In the genomic region with DNA sequence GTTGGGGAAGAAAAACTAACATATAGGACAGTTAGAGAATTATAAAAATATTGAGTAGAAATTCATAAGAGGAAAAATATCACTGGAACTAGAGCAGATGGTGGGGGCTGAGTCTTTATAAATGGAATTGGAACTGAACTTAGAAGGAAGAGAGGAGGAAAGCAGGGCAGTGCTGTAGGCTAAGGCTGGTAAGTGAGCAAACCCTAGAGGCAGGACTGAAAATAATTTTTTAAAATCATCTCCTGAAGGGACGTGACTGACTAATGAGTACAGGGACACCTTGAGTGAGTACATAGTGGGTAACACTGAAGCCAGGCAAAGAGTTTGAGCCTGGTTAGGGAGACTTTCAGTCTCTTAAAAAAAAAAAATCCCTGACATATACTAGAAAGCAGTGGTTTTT, we compare ENCODE assay signal across 9 cellular contexts.
DNase-seq lines count a peak whose midpoint lies in the region; ATAC-seq and TF ChIP-seq lines count a peak whose summit lies in the region.
"Had no signal": no experiment of that assay in that cellular context is flagged by ENCODE, and none has a peak within 500 bp of the region (broad histone marks: within the 10 kb centered on the region; RNA-seq: fewer than 3 reads in every experiment).

No MANE protein-coding gene starts in this region.

- H3K4me1 Mint-ChIP-seq in stimulated activated naive CD8-positive, alpha-beta T cell treated with anti-CD3 and anti-CD28 coated beads, Interleukin-15, amount 100 ng/mL, for 72 hours, result no peaks in the 10 kb centered on the region
- peaks cover 3% of the 10 kb centered on the region for H3K4me1 Mint-ChIP-seq in endodermal cell
- H3K4me1 Mint-ChIP-seq in CD8-positive, alpha-beta memory T cell, result peaks cover 10 to 21% (median 10%) of the 10 kb centered on the region in 3 donors
- H3K4me1 Mint-ChIP-seq in activated T-helper 1 cell treated with anti-CD3 and anti-CD28 coated beads, Interleukin-12 subunit alpha, Interleukin-12 subunit beta, Interleukin-2, Interleukin-4 antibody, amounts not matched to agents 30 ng/mL and 10 ng/mL and 1 ng/mL, durations not matched to agents 14 hours and 24 hours and 36 hours (ENCODE audit: low read depth), result no peaks in the 10 kb centered on the region
- H3K4me1 Mint-ChIP-seq in activated T-cell treated with anti-CD3 and anti-CD28 coated beads, Interleukin-2, amount 50 U/mL, for 4 hours (ENCODE audit: low read depth), result peaks cover 8% of the 10 kb centered on the region

- H3K4me3 ChIP-seq in LNCaP clone FGC (ENCODE audit: low read depth, low read length), result no peak overlapping the region
- no peak overlapping the region for H3K4me3 ChIP-seq in endodermal cell (ENCODE audit: low read length)
- no peak overlapping the region for H3K4me3 ChIP-seq in CD8-positive, alpha-beta memory T cell (ENCODE audit: low read length)

- no peak overlapping the region for H3K27ac Mint-ChIP-seq in stimulated activated naive CD8-positive, alpha-beta T cell treated with anti-CD3 and anti-CD28 coated beads, Interleukin-15, amount 100 ng/mL, for 72 hours
- H3K27ac Mint-ChIP-seq in endodermal cell, result no peak overlapping the region
- H3K27ac Mint-ChIP-seq in CD8-positive, alpha-beta memory T cell, result peak overlapping the region in 2 of 8 donors; percentile 11 to 32
- no peak overlapping the region for H3K27ac Mint-ChIP-seq in activated T-helper 1 cell treated with anti-CD3 and anti-CD28 coated beads, Interleukin-12 subunit alpha, Interleukin-12 subunit beta, Interleukin-2, Interleukin-4 antibody, amounts not matched to agents 30 ng/mL and 10 ng/mL and 1 ng/mL, durations not matched to agents 14 hours and 24 hours and 36 hours

- CTCF ChIA-PET in CD8-positive, alpha-beta memory T cell (lab: Charles Lee), result interaction anchor here (1.0 kb wide), 1 partner anchor 218 kb away, joined by 3 read pairs; no protein-coding TSS in a partner anchor
- CTCF ChIA-PET in HEK293T (lab: Yijun Ruan, JAX), result interaction anchor here (0.6 to 0.9 kb wide), 2 partner anchors 8 to 55 kb away, joined by 3 to 7 read pairs; no protein-coding TSS in a partner anchor

- H3K9me3 ChIP-seq in endodermal cell (ENCODE audit: control insufficient read depth, low read length), result no peaks in the 10 kb centered on the region
- no peaks in the 10 kb centered on the region for H3K9me3 ChIP-seq in CD8-positive, alpha-beta memory T cell (ENCODE audit: low read length)

- H3K4me3 Mint-ChIP-seq in stimulated activated naive CD8-positive, alpha-beta T cell treated with anti-CD3 and anti-CD28 coated beads, Interleukin-15, amount 100 ng/mL, for 72 hours, result no peak overlapping the region
- no peak overlapping the region for H3K4me3 Mint-ChIP-seq in endodermal cell
- H3K4me3 Mint-ChIP-seq in CD8-positive, alpha-beta memory T cell, result no peak overlapping the region
- H3K4me3 Mint-ChIP-seq in activated T-helper 1 cell treated with anti-CD3 and anti-CD28 coated beads, Interleukin-12 subunit alpha, Interleukin-12 subunit beta, Interleukin-2, Interleukin-4 antibody, amounts not matched to agents 30 ng/mL and 10 ng/mL and 1 ng/mL, durations not matched to agents 14 hours and 24 hours and 36 hours, result no peak overlapping the region
- H3K4me3 Mint-ChIP-seq in activated T-cell treated with anti-CD3 and anti-CD28 coated beads, Interleukin-2, amount 50 U/mL, for 4 hours, result no peak overlapping the region

- H3K27me3 Mint-ChIP-seq in stimulated activated naive CD8-positive, alpha-beta T cell treated with anti-CD3 and anti-CD28 coated beads, Interleukin-15, amount 100 ng/mL, for 72 hours, result no peaks in the 10 kb centered on the region
- H3K27me3 Mint-ChIP-seq in endodermal cell (ENCODE audit: insufficient read depth), result no peaks in the 10 kb centered on the region
- no peaks in the 10 kb centered on the region for H3K27me3 Mint-ChIP-seq in CD8-positive, alpha-beta memory T cell
- H3K27me3 Mint-ChIP-seq in activated T-helper 1 cell treated with anti-CD3 and anti-CD28 coated beads, Interleukin-12 subunit alpha, Interleukin-12 subunit beta, Interleukin-2, Interleukin-4 antibody, amounts not matched to agents 30 ng/mL and 10 ng/mL and 1 ng/mL, durations not matched to agents 14 hours and 24 hours and 36 hours (ENCODE audit: insufficient read depth), result no peaks in the 10 kb centered on the region
- no peaks in the 10 kb centered on the region for H3K27me3 Mint-ChIP-seq in activated T-cell treated with anti-CD3 and anti-CD28 coated beads, Interleukin-2, amount 50 U/mL, for 4 hours (ENCODE audit: low read depth)

- H3K36me3 ChIP-seq in endodermal cell (ENCODE audit: control insufficient read depth, insufficient read depth, low read length), result peaks cover 2% of the 10 kb centered on the region
- no peaks in the 10 kb centered on the region for H3K36me3 ChIP-seq in CD8-positive, alpha-beta memory T cell (ENCODE audit: insufficient read depth, low read length)

- POLR2A ChIA-PET in CD8-positive, alpha-beta memory T cell (lab: Charles Lee), result no interaction called here
- POLR2A ChIA-PET in HEK293T (lab: Yijun Ruan, JAX), result no interaction called here

- ATAC-seq in stimulated activated naive CD8-positive, alpha-beta T cell treated with anti-CD3 and anti-CD28 coated beads, Interleukin-15, Interleukin-2, amounts not matched to agents 100 U/mL and 50 U/mL, for 24 hours, result peak; percentile 61
- no peak for ATAC-seq in stimulated activated naive CD8-positive, alpha-beta T cell treated with anti-CD3 and anti-CD28 coated beads, Interleukin-15, amount 100 ng/mL, for 72 hours
- ATAC-seq in activated T-cell treated with anti-CD3 and anti-CD28 coated beads, Interleukin-2, amount 50 U/mL, for 4 hours, result no peak

- no peaks in the 10 kb centered on the region for H3K36me3 Mint-ChIP-seq in endodermal cell (ENCODE audit: low read depth)
- peaks cover 0 to 3% (median 1%) of the 10 kb centered on the region in 3 donors for H3K36me3 Mint-ChIP-seq in CD8-positive, alpha-beta memory T cell
- H3K36me3 Mint-ChIP-seq in activated T-helper 1 cell treated with anti-CD3 and anti-CD28 coated beads, Interleukin-12 subunit alpha, Interleukin-12 subunit beta, Interleukin-2, Interleukin-4 antibody, amounts not matched to agents 30 ng/mL and 10 ng/mL and 1 ng/mL, durations not matched to agents 14 hours and 24 hours and 36 hours (ENCODE audit: low read depth), result no peaks in the 10 kb centered on the region
- H3K36me3 Mint-ChIP-seq in activated T-cell treated with anti-CD3 and anti-CD28 coated beads, Interleukin-2, amount 50 U/mL, for 4 hours (ENCODE audit: insufficient read depth), result no peaks in the 10 kb centered on the region

- DNase-seq in stimulated activated naive CD8-positive, alpha-beta T cell treated with anti-CD3 and anti-CD28 coated beads, Interleukin-15, Interleukin-2, amounts not matched to agents 100 U/mL and 50 U/mL, for 24 hours, result no peak
- DNase-seq in stimulated activated naive CD8-positive, alpha-beta T cell treated with anti-CD3 and anti-CD28 coated beads, Interleukin-15, amount 100 ng/mL, for 72 hours, result no peak
- DNase-seq in LNCaP clone FGC (ENCODE audit: low read depth), result no peak
- DNase-seq in endodermal cell, result no peak
- DNase-seq in CD8-positive, alpha-beta memory T cell, result no peak
- no peak for DNase-seq in activated T-helper 1 cell treated with anti-CD3 and anti-CD28 coated beads, Interleukin-12 subunit alpha, Interleukin-12 subunit beta, Interleukin-2, Interleukin-4 antibody, amounts not matched to agents 30 ng/mL and 10 ng/mL and 1 ng/mL, durations not matched to agents 14 hours and 24 hours and 36 hours (ENCODE audit: low spot score)
- no peak for DNase-seq in activated T-cell treated with anti-CD3 and anti-CD28 coated beads, Interleukin-2, amount 50 U/mL, for 4 hours
- no peak for DNase-seq in HEK293T (ENCODE audit: extremely low spot score)
- DNase-seq: activated CD4-positive, CD25-positive, alpha-beta regulatory T cell had no signal

- H3K27me3 ChIP-seq in endodermal cell (ENCODE audit: control insufficient read depth, insufficient read depth, low read length, poor library complexity, severe bottlenecking), result no peaks in the 10 kb centered on the region
- H3K27me3 ChIP-seq in CD8-positive, alpha-beta memory T cell (ENCODE audit: insufficient read depth, low read length, poor library complexity, severe bottlenecking), result no peaks in the 10 kb centered on the region

- no peaks in the 10 kb centered on the region for H3K4me1 ChIP-seq in endodermal cell (ENCODE audit: control insufficient read depth, insufficient read depth, low read length)
- H3K4me1 ChIP-seq in CD8-positive, alpha-beta memory T cell (ENCODE audit: insufficient read depth, low read length), result peaks cover 4% of the 10 kb centered on the region

- intact Hi-C loops in activated T-helper 1 cell treated with anti-CD3 and anti-CD28 coated beads, Interleukin-12 subunit alpha, Interleukin-12 subunit beta, Interleukin-2, Interleukin-4 antibody, amounts not matched to agents 30 ng/mL and 10 ng/mL and 1 ng/mL, durations not matched to agents 14 hours and 24 hours and 36 hours (cut with micrococcal nuclease), result no loop called here

- H3K27ac ChIP-seq in endodermal cell (ENCODE audit: low read depth, low read length), result no peak overlapping the region
- H3K27ac ChIP-seq in CD8-positive, alpha-beta memory T cell (ENCODE audit: low read depth, low read length), result no peak overlapping the region

- WGBS in endodermal cell (ENCODE audit: insufficient coverage in 1 of 2, insufficient read length in 1 of 2), 2 experiments, result 96% methylated on average over 1 of the region's 1 CpG; no CpG with 5 or more reads in 1 of the 2 experiments

- no peaks in the 10 kb centered on the region for H3K9me3 Mint-ChIP-seq in stimulated activated naive CD8-positive, alpha-beta T cell treated with anti-CD3 and anti-CD28 coated beads, Interleukin-15, amount 100 ng/mL, for 72 hours
- H3K9me3 Mint-ChIP-seq in endodermal cell, result no peaks in the 10 kb centered on the region
- no peaks in the 10 kb centered on the region for H3K9me3 Mint-ChIP-seq in CD8-positive, alpha-beta memory T cell
- no peaks in the 10 kb centered on the region for H3K9me3 Mint-ChIP-seq in activated T-helper 1 cell treated with anti-CD3 and anti-CD28 coated beads, Interleukin-12 subunit alpha, Interleukin-12 subunit beta, Interleukin-2, Interleukin-4 antibody, amounts not matched to agents 30 ng/mL and 10 ng/mL and 1 ng/mL, durations not matched to agents 14 hours and 24 hours and 36 hours
- H3K9me3 Mint-ChIP-seq in activated T-cell treated with anti-CD3 and anti-CD28 coated beads, Interleukin-2, amount 50 U/mL, for 4 hours, result no peaks in the 10 kb centered on the region

- peak; percentile 35 for TF ChIP-seq CTCF in LNCaP clone FGC (IDR thresholded peaks at IDR 0.05; ENCODE audit: control insufficient read depth, extremely low read depth, insufficient read depth)
- TF ChIP-seq CTCF in endodermal cell (conservative IDR thresholded peaks at IDR 0.05), result peak; percentile 47

- H3K9ac ChIP-seq in endodermal cell (ENCODE audit: extremely low read depth, low read length, poor library complexity, severe bottlenecking), result no peak overlapping the region

TF ChIP-seq in HEK293T, 16 proteins besides CTCF, POLR2A, EP300 and RAD21 (continues in another document):
- TF ChIP-seq LEF1 (IDR thresholded peaks at IDR 0.05; ENCODE audit: borderline replicate concordance) (no peak), HDGF (IDR thresholded peaks at IDR 0.05; ENCODE audit: borderline replicate concordance) (no peak), CTBP1 (IDR thresholded peaks at IDR 0.05; ENCODE audit: borderline replicate concordance) (no peak), ARNT (IDR thresholded peaks at IDR 0.05) (no peak), FOXK2 (IDR thresholded peaks at IDR 0.05) (no peak), ZNF384 (IDR thresholded peaks at IDR 0.05) (no peak)
